Comparison of ENCODE assay signal across 1 cellular context in genomic region chr16:29181930-29182411, GRCh38.
TF ChIP-seq lines count a peak whose summit lies in the region.

No MANE protein-coding gene starts in this region.

TF ChIP-seq in HepG2, 621 proteins besides CTCF, POLR2A, EP300 and RAD21 (continued from another document):
- TF ChIP-seq KDM2A (CRISPR knock-in tag; IDR thresholded peaks at IDR 0.05; ENCODE audit: borderline replicate concordance, low read depth) (0 out of 2 replicates have a peak, but pooled peaks have one; percentile 23), RFXAP (CRISPR knock-in tag; IDR thresholded peaks at IDR 0.05; ENCODE audit: borderline replicate concordance) (0 out of 2 replicates have a peak, but pooled peaks have one; percentile 29), MEF2D (CRISPR knock-in tag; IDR thresholded peaks at IDR 0.05) (peak; percentile 22; the same call in 1 of the 2 replicates), ZNF788 (CRISPR knock-in tag; IDR thresholded peaks at IDR 0.05; ENCODE audit: borderline replicate concordance) (peak; percentile 36; the same call in 1 of the 2 replicates), ZBTB38 (CRISPR knock-in tag; IDR thresholded peaks at IDR 0.05) (peak; percentile 53; the same call in 1 of the 2 replicates), ARID4A (CRISPR knock-in tag; IDR thresholded peaks at IDR 0.05; ENCODE audit: borderline replicate concordance) (0 out of 2 replicates have a peak, but pooled peaks have one; percentile 18), ZNF710 (CRISPR knock-in tag; IDR thresholded peaks at IDR 0.05; ENCODE audit: borderline replicate concordance) (0 out of 2 replicates have a peak, but pooled peaks have one; percentile 18), TFAP4 (IDR thresholded peaks at IDR 0.05; ENCODE audit: borderline replicate concordance, low read depth) (peak; percentile 36; the same call in 1 of the 2 replicates)
